Comparison of ENCODE assay signal across 9 cellular contexts in the genomic region with DNA sequence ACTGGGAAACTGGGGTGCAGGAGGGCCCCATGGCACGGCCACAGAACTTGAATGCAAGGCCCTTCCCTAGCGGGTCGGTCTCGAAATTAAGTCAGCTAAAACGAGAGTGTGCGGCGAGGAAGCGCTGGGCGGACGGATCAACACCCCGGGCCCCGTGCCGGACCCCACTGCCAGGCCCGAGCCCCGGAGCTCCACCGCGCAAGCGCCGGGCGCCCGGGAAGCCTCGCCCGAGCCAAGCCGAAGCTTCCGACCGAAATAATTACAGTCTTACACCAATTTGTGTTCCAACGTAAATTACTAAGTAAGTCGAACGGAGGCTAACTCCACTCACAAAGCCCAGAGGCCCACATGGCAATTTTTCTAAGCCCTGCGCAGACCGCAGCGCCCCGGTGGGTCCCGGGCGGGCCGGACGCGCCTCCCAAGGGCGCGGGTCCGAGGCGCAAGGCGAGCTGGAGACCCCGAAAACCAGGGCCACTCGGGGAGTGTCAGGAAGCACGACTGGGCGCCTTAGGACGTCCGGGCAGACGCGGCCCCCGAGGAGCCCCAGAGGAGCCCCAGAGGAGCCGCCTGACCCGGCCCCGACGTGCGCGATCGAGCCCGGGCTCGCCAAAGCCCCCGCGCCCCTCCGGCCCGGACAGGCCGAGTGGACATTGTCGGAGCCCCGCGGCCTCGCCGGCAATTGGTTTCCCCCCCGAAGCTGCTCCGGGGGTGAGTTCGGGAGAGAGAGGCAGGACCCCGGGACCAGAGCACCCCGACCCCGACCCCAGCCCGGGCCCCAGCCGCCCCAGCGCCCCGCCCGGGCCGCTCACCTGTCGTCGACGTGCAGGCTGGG. TPM values are rescaled to one million over a fixed set of nuclear protein-coding genes. Genes with fewer than 3 reads are reported as not detected.
DNase-seq lines count a peak whose midpoint lies in the region; ATAC-seq, FAIRE-seq and TF ChIP-seq lines count a peak whose summit lies in the region.
"Had no signal": no experiment of that assay in that cellular context is flagged by ENCODE, and none has a peak within 500 bp of the region (broad histone marks: within the 10 kb centered on the region; RNA-seq: fewer than 3 reads in every experiment).

No MANE protein-coding gene starts in this region.

- peaks cover 48% of the 10 kb centered on the region for H4K20me1 ChIP-seq in HepG2 (ENCODE audit: insufficient read depth, low read length)

- peak overlapping the region; percentile 80 to 85 (median 84) for H3K4me3 ChIP-seq in HepG2 (replicated peaks in 1 of 3; ENCODE audit: insufficient read depth in 1 of 3, low read depth in 2 of 3, low read length in 3 of 3)
- peak overlapping the region; percentile 25 to 60 (median 48) for H3K4me3 ChIP-seq in transverse colon
- H3K4me3 ChIP-seq in adrenal gland = peak overlapping the region in 1 of 4 donors; percentile 17
- H3K4me3 ChIP-seq: BLaER1 treated with 17β-estradiol and CSF1 and Interleukin-3, amounts not matched to agents 10 nM and 100 nM had no signal

- CTCF ChIA-PET in activated CD4-positive, alpha-beta T cell treated with anti-CD3 and anti-CD28 coated beads, Interleukin-2, amount 10 ng/mL, durations not matched to agents 7 days and 5 days (lab: Charles Lee) = interaction anchor here (1.4 kb wide), 1 partner anchor 12 kb away, joined by 5 read pairs; no protein-coding TSS in a partner anchor
- CTCF ChIA-PET in MCF 10A (lab: Yijun Ruan, JAX) = interaction anchor here (0.6 to 12.0 kb wide), 18 partner anchors 10 to 1123 kb away, joined by 3 to 163 read pairs (median 6); no protein-coding TSS in a partner anchor
- CTCF ChIA-PET in HepG2 (lab: Yijun Ruan, JAX; ENCODE audit: low intra/inter-chr PET ratio, low total read pairs) = interaction anchor here (0.7 kb wide), 1 partner anchor 87 kb away, joined by 3 read pairs; no protein-coding TSS in a partner anchor

- H3K27ac ChIP-seq in HepG2 (ENCODE audit: extremely low read length, insufficient read depth, low read length) (peak overlapping the region; percentile 62), transverse colon (peak overlapping the region; percentile 61 to 77 (median 70)), adrenal gland (no peak overlapping the region)
- H3K27ac ChIP-seq: BLaER1 treated with 17β-estradiol and CSF1 and Interleukin-3, amounts not matched to agents 10 nM and 100 nM had no signal

- DNase-seq in activated CD4-positive, alpha-beta T cell treated with anti-CD3 and anti-CD28 coated beads, Interleukin-2, amount 10 ng/mL, durations not matched to agents 7 days and 5 days = no peak
- DNase-seq in activated CD4-positive, alpha-beta T cell treated with anti-CD3 and anti-CD28 coated beads for 4 hours = no peak
- no peak for DNase-seq in MCF 10A (ENCODE audit: unreplicated experiment)
- DNase-seq in HepG2 (ENCODE audit: low spot score) = no peak
- no peak for DNase-seq in transverse colon
- no peak for DNase-seq in H4 (ENCODE audit: low spot score)
- DNase-seq in adrenal gland = no peak

- H3K9ac ChIP-seq in HepG2 (ENCODE audit: insufficient read depth, low read depth, low read length) = peak overlapping the region; percentile 83
- H3K9ac ChIP-seq: BLaER1 treated with 17β-estradiol and CSF1 and Interleukin-3, amounts not matched to agents 10 nM and 100 nM had no signal

- intact Hi-C loops in MCF 10A (cut with micrococcal nuclease) (loop anchor here (2.0 to 10.0 kb wide), 2 partner anchors 87 to 601 kb away; a partner anchor contains a TSS), HepG2 (cut with micrococcal nuclease; ENCODE audit: unreplicated experiment) (loop anchor here (5.0 kb wide), 1 partner anchor 51 kb away; no protein-coding TSS in a partner anchor), transverse colon (cut with DNase I; ENCODE audit: low total_unique reads) (no loop called here), adrenal gland (cut with DNase I) (no loop called here)

- POLR2A ChIA-PET in activated CD4-positive, alpha-beta T cell treated with anti-CD3 and anti-CD28 coated beads, Interleukin-2, amount 10 ng/mL, durations not matched to agents 7 days and 5 days (lab: Charles Lee) = no interaction called here
- POLR2A ChIA-PET in MCF 10A (lab: Yijun Ruan, JAX) (interaction anchor here (0.6 to 12.7 kb wide), 18 partner anchors 10 to 435 kb away, joined by 3 to 238 read pairs (median 9); no protein-coding TSS in a partner anchor), HepG2 (lab: Yijun Ruan, JAX) (interaction anchor here (1.0 to 8.1 kb wide), 7 partner anchors 10 to 161 kb away, joined by 3 to 106 read pairs (median 11); no protein-coding TSS in a partner anchor)

- peaks cover 50% of the 10 kb centered on the region for H3K79me2 ChIP-seq in HepG2 (ENCODE audit: insufficient read depth, low read length)

- peak overlapping the region; percentile 27 for H3K4me3 Mint-ChIP-seq in activated CD4-positive, alpha-beta T cell treated with anti-CD3 and anti-CD28 coated beads, Interleukin-2, amount 10 ng/mL, durations not matched to agents 7 days and 5 days
- H3K4me3 Mint-ChIP-seq in MCF 10A (ENCODE audit: unreplicated experiment) = peak overlapping the region; percentile 87

- H3K27me3 ChIP-seq in HepG2 (ENCODE audit: control insufficient read depth in 1 of 2, insufficient read depth in 2 of 2, low read length in 2 of 2) (peaks cover 4 to 17% of the 10 kb centered on the region in 2 experiments; a peak in 2 of 5 replicates), transverse colon (peaks cover 96% of the 10 kb centered on the region), adrenal gland (peaks cover 82% of the 10 kb centered on the region)

- H2AFZ ChIP-seq in HepG2 (ENCODE audit: low read length) = no peak overlapping the region

- no peaks in the 10 kb centered on the region for H3K9me3 ChIP-seq in HepG2 (ENCODE audit: low read length)
- H3K9me3 ChIP-seq in transverse colon = no peaks in the 10 kb centered on the region
- no peaks in the 10 kb centered on the region for H3K9me3 ChIP-seq in adrenal gland (replicated peaks in 1 of 3)

- TF ChIP-seq RAD21 in HepG2 (CRISPR knock-in tag; IDR thresholded peaks at IDR 0.05) = no peak

- H3K27me3 Mint-ChIP-seq in activated CD4-positive, alpha-beta T cell treated with anti-CD3 and anti-CD28 coated beads, Interleukin-2, amount 10 ng/mL, durations not matched to agents 7 days and 5 days = peaks cover 79% of the 10 kb centered on the region
- H3K27me3 Mint-ChIP-seq in MCF 10A (ENCODE audit: insufficient read depth, unreplicated experiment) = no peaks in the 10 kb centered on the region

- H3K9me3 Mint-ChIP-seq in activated CD4-positive, alpha-beta T cell treated with anti-CD3 and anti-CD28 coated beads, Interleukin-2, amount 10 ng/mL, durations not matched to agents 7 days and 5 days = no peaks in the 10 kb centered on the region
- H3K9me3 Mint-ChIP-seq in MCF 10A (ENCODE audit: unreplicated experiment) = no peaks in the 10 kb centered on the region

- H3K4me1 Mint-ChIP-seq in activated CD4-positive, alpha-beta T cell treated with anti-CD3 and anti-CD28 coated beads, Interleukin-2, amount 10 ng/mL, durations not matched to agents 7 days and 5 days = peaks cover 28% of the 10 kb centered on the region
- H3K4me1 Mint-ChIP-seq in MCF 10A (ENCODE audit: insufficient read depth, unreplicated experiment) = peaks cover 37% of the 10 kb centered on the region

- peak overlapping the region; percentile 97 for H3K4me2 ChIP-seq in HepG2 (ENCODE audit: low read depth, low read length)
- H3K4me2 ChIP-seq: BLaER1 treated with 17β-estradiol and CSF1 and Interleukin-3, amounts not matched to agents 10 nM and 100 nM had no signal

- FAIRE-seq in HepG2 (lab: Jason Lieb, UNC) = no peak

- peaks cover 2% of the 10 kb centered on the region for H3K36me3 Mint-ChIP-seq in activated CD4-positive, alpha-beta T cell treated with anti-CD3 and anti-CD28 coated beads, Interleukin-2, amount 10 ng/mL, durations not matched to agents 7 days and 5 days (ENCODE audit: low read depth)
- H3K36me3 Mint-ChIP-seq in MCF 10A (ENCODE audit: insufficient read depth, unreplicated experiment) = peaks cover 53% of the 10 kb centered on the region

- peak; percentile 11; the same call in 2 of the 3 replicates for ATAC-seq in HepG2
- ATAC-seq in HG02885 (IDR thresholded peaks at IDR 0.05; ENCODE audit: poor library complexity, unreplicated experiment) = no peak

- no peak for TF ChIP-seq EP300 in HepG2 (IDR thresholded peaks at IDR 0.05; ENCODE audit: low read depth in 2 of 2, low read length in 2 of 2)
- no peak for TF ChIP-seq EP300 in HepG2 (CRISPR knock-in tag; IDR thresholded peaks at IDR 0.05; ENCODE audit: borderline replicate concordance)
- TF ChIP-seq EP300 in transverse colon (IDR thresholded peaks at IDR 0.05; ENCODE audit: low read depth) = no peak

- BruUV-seq in MCF 10A (replicated peaks; lab: Mats Ljungman, UMichigan) (no TSS peak), HepG2 (replicated peaks; lab: Mats Ljungman, UMichigan) (no TSS peak)

- H3K27ac Mint-ChIP-seq in activated CD4-positive, alpha-beta T cell treated with anti-CD3 and anti-CD28 coated beads, Interleukin-2, amount 10 ng/mL, durations not matched to agents 7 days and 5 days = no peak overlapping the region
- peak overlapping the region; percentile 87 for H3K27ac Mint-ChIP-seq in MCF 10A (ENCODE audit: low read depth, unreplicated experiment)

- WGBS in HepG2 (ENCODE audit: low lambda C conversion rate) = 0% methylated on average over 5 of the region's 86 CpGs
- WGBS in transverse colon (ENCODE audit: low coverage in 1 of 2), 2 donors = 22% methylated on average over 60 of the region's 86 CpGs; no CpG with 5 or more reads in 1 of the 2 donors
- WGBS in adrenal gland, 4 donors = 10 to 15% (median 12%) methylated on average over 18 to 86 of the region's 86 CpGs

- H3K36me3 ChIP-seq in HepG2 (replicated peaks in 1 of 2; ENCODE audit: control insufficient read depth in 1 of 2, insufficient read depth in 2 of 2, low read length in 2 of 2) (no peaks in the 10 kb centered on the region), transverse colon (no peaks in the 10 kb centered on the region), adrenal gland (replicated peaks in 1 of 2) (no peaks in the 10 kb centered on the region)
- H3K36me3 ChIP-seq: BLaER1 treated with 17β-estradiol and CSF1 and Interleukin-3, amounts not matched to agents 10 nM and 100 nM had no signal

- H3K4me1 ChIP-seq in HepG2 (ENCODE audit: insufficient read depth, low read length) (peaks cover 84% of the 10 kb centered on the region), transverse colon (peaks cover 7 to 59% (median 32%) of the 10 kb centered on the region in 4 donors), adrenal gland (replicated peaks in 1 of 2) (peaks cover 0 to 21% of the 10 kb centered on the region in 2 donors)

- no peak for TF ChIP-seq POLR2A in HepG2 (IDR thresholded peaks at IDR 0.05; ENCODE audit: insufficient read depth in 1 of 2, low read depth in 2 of 2, low read length in 2 of 2)
- TF ChIP-seq POLR2A in transverse colon (IDR thresholded peaks at IDR 0.05) = no peak
- no peak for TF ChIP-seq POLR2A in adrenal gland (IDR thresholded peaks at IDR 0.05)

- no peak for TF ChIP-seq CTCF in MCF 10A (IDR thresholded peaks at IDR 0.05; ENCODE audit: unreplicated experiment)
- no peak for TF ChIP-seq CTCF in HepG2 (CRISPR knock-in tag; IDR thresholded peaks at IDR 0.05)
- TF ChIP-seq CTCF in transverse colon (IDR thresholded peaks at IDR 0.05) = no peak
- no peak for TF ChIP-seq CTCF in adrenal gland (IDR thresholded peaks at IDR 0.05)

- in situ Hi-C loops in HepG2 (cut with HindIII; ENCODE audit: extremely low pct_ligation_motif_present, low pct_unique_long_range_greater_than_20kb) (loop anchor here (5.0 kb wide), 2 partner anchors 49 to 99 kb away; no protein-coding TSS in a partner anchor), transverse colon (cut with MboI; ENCODE audit: low pct_ligation_motif_present in 1 of 4, low pct_unique_long_range_greater_than_20kb in 1 of 4, low sequenced_read_pairs in 3 of 4) (no loop called here)

RNA-seq across cellular contexts. Expression of a gene that starts 0.6 kb away (rescaled TPM):
- under 1 TPM in 1 of 2 experiments, not detected in 1; 0.07 TPM for total RNA-seq in activated CD4-positive, alpha-beta T cell treated with anti-CD3 and anti-CD28 coated beads, Interleukin-2, amount 10 ng/mL, durations not matched to agents 7 days and 5 days
- total RNA-seq in MCF 10A (2022) (14.0 and 22.3 TPM in 2 replicates), HepG2 (2016; rRNA removed; fragmentation: Illumina TruSeq; extraction: Trizol) (4.9 and 5.3 TPM in 2 replicates), transverse colon (10 to 100 TPM in 2 of 4 donors, 1 to 10 TPM in 2; 4.4 to 20.5 (median 10.6) TPM), adrenal gland (under 1 TPM in 4 of 8 donors, not detected in 4; 0.07 to 0.18 (median 0.15) TPM)
- total RNA-seq in HepG2 (2016; cell fraction: cytosol; rRNA removed; fragmentation: Illumina TruSeq; extraction: Trizol; ENCODE audit: low read depth) = 0.51 and 0.71 TPM in 2 replicates
- 4.4 and 5.2 TPM in 2 replicates for total RNA-seq in HepG2 (2016; cell fraction: insoluble cytoplasmic fraction; rRNA removed; fragmentation: Illumina TruSeq; extraction: Trizol)
- total RNA-seq in HepG2 (2016; cell fraction: membrane; rRNA removed; fragmentation: Illumina TruSeq; extraction: Trizol) = 2.1 and 2.3 TPM in 2 replicates
- total RNA-seq in HepG2 (2016; cell fraction: nucleus; rRNA removed; fragmentation: Illumina TruSeq; extraction: Trizol) = 3.5 and 4.3 TPM in 2 replicates
- polyA plus RNA-seq in HepG2 (2011; rRNA removed) (3.1 and 3.7 TPM in 2 replicates), adrenal gland (under 1 TPM; 0.04 to 0.16 (median 0.07) TPM)
- polyA plus RNA-seq in HepG2 (2011; cell fraction: cytosol; rRNA removed) = 2.8 TPM in 2 replicates
- polyA plus RNA-seq in HepG2 (2011; cell fraction: nucleus; rRNA removed) = 11.6 and 15.3 TPM in 2 replicates
- polyA plus RNA-seq in HepG2 (2012) = 5.1 and 8.2 TPM in 2 replicates
- polyA plus RNA-seq in HepG2 (2016; cell fraction: cytosol; fragmentation: Illumina TruSeq; extraction: Trizol; ENCODE audit: low read depth) = 0.29 and 0.38 TPM in 2 replicates
- polyA plus RNA-seq in HepG2 (2016; cell fraction: insoluble cytoplasmic fraction; fragmentation: Illumina TruSeq; extraction: Trizol; ENCODE audit: low read depth) = 3.7 and 4.2 TPM in 2 replicates
- 0.65 and 1.0 TPM in 2 replicates for polyA plus RNA-seq in HepG2 (2016; cell fraction: membrane; fragmentation: Illumina TruSeq; extraction: Trizol; ENCODE audit: low read depth)
- polyA plus RNA-seq in HepG2 (2016; cell fraction: nucleus; fragmentation: Illumina TruSeq; extraction: Trizol; ENCODE audit: insufficient read depth, low read depth) = 6.2 and 7.7 TPM in 2 replicates
- 0.70 and 14.5 TPM in 2 replicates for polyA minus RNA-seq in HepG2 (2011; rRNA and poly(A)+ RNA removed; ENCODE audit: low replicate concordance)
- polyA minus RNA-seq in HepG2 (2011; cell fraction: cytosol; rRNA and poly(A)+ RNA removed) = 6.3 and 8.3 TPM in 2 replicates
- polyA minus RNA-seq in HepG2 (2011; cell fraction: nucleus; rRNA and poly(A)+ RNA removed) = 4.6 and 8.5 TPM in 2 replicates
- total RNA-seq in H4 (2014; rRNA removed; shearing (Covaris generic)) = 16.5 and 19.8 TPM in 2 replicates

Comparison
In these comparisons a context has a peak if more than half of its experiments do, and no peak if none do; other contexts are left out.
1. H3K27ac ChIP-seq: peak in HepG2 (single experiment) and transverse colon (4 of 4); none in adrenal gland (0 of 5).
2. intact Hi-C loops: an anchor here in MCF 10A (2.0 to 10.0 kb wide) and HepG2 (5.0 kb wide); none called in transverse colon and adrenal gland.